1 cellular context compared by ENCODE assay signal in genomic region chr3:145882416-145882815, GRCh38.
TF ChIP-seq lines count a peak whose summit lies in the region.

No MANE protein-coding gene starts in this region.

TF ChIP-seq in GM23338, 12 proteins besides CTCF, POLR2A, EP300 and RAD21 (continued from another document):
- no peak for TF ChIP-seq REST (IDR thresholded peaks at IDR 0.05; ENCODE audit: unreplicated experiment)
